ENCODE assay signal across 8 cellular contexts in the genomic region with DNA sequence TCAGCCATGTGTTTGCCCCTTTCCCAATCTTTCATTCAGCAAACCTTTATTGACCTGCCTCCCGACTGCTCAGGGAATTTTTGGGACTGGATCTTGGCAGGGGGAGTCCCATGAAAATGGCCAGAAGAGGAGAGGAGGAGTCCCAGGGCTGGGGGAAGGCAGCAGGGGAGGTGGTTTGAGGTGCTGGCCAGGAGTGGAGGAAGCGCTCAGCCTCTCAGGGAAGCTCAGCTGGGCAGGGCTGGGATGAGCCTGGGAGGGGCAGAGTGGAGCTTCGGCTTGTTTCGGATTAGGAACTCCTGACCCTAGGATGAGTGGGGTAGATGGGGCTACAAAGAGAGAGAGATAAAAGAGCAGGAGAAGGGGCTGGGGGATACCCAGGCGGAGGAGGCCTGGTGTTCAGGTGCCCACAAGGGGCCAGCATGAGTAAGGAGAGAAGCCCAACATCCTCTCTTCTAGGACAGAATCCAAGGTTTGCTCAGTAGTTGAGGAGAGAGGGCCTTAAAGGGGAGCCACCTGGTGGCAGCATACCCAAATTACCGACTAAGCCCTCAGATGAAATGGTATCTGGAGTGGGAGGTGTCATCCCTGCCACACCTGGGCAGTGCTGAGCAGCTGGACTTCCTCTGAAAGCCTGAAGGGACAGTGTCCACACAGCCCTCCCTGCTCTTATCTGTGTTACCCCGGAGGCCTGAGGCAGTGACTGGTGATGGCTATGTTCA.
DNase-seq lines count a peak whose midpoint lies in the region; ATAC-seq and TF ChIP-seq lines count a peak whose summit lies in the region.

No MANE protein-coding gene starts in this region.

- H3K9me3 Mint-ChIP-seq in brain (peaks cover 0 to 4% (median 2%) of the 10 kb centered on the region in 5 experiments), nephron progenitor cell (no peaks in the 10 kb centered on the region)

- DNase-seq in AG08395 (ENCODE audit: low spot score) = peak; percentile 44
- no peak for DNase-seq in GM12864 (ENCODE audit: low read depth)
- peak; percentile 7 for DNase-seq in NCI-H226
- DNase-seq in nephron progenitor cell = peak; percentile 37
- DNase-seq in sciatic nerve (ENCODE audit: low spot score) = no peak
- DNase-seq in sigmoid colon = no peak

- ATAC-seq in sciatic nerve = no peak
- ATAC-seq in HG03460 (IDR thresholded peaks at IDR 0.05; ENCODE audit: unreplicated experiment) = no peak

- 71 to 74% methylated on average over 7 of the region's 7 CpGs for WGBS in sigmoid colon, 2 donors

- no peak overlapping the region for H3K4me3 Mint-ChIP-seq in brain
- no peak overlapping the region for H3K4me3 Mint-ChIP-seq in nephron progenitor cell

- no peaks in the 10 kb centered on the region for H3K9me3 ChIP-seq in sigmoid colon

- intact Hi-C loops in sciatic nerve (cut with DNase I) = no loop called here
- intact Hi-C loops in sigmoid colon (cut with DNase I) = no loop called here

- H3K4me1 Mint-ChIP-seq in brain (peaks cover 45% of the 10 kb centered on the region), nephron progenitor cell (peaks cover 23% of the 10 kb centered on the region)

- H3K27ac ChIP-seq in sigmoid colon = no peak overlapping the region

- no peaks in the 10 kb centered on the region for H3K36me3 ChIP-seq in sigmoid colon

- H3K4me3 ChIP-seq in GM12864 (ENCODE audit: low read depth, low read length) = no peak overlapping the region
- H3K4me3 ChIP-seq in sigmoid colon = no peak overlapping the region

- H3K27ac Mint-ChIP-seq in brain = peak overlapping the region in 1 of 5 experiments; percentile 9
- H3K27ac Mint-ChIP-seq in nephron progenitor cell = no peak overlapping the region

- no peaks in the 10 kb centered on the region for H3K36me3 Mint-ChIP-seq in brain
- H3K36me3 Mint-ChIP-seq in nephron progenitor cell (ENCODE audit: low read depth) = no peaks in the 10 kb centered on the region

- H3K27me3 ChIP-seq in sigmoid colon = peaks cover 0 to 25% (median 4%) of the 10 kb centered on the region in 3 donors

- peaks cover 0 to 5% (median 4%) of the 10 kb centered on the region in 4 donors for H3K4me1 ChIP-seq in sigmoid colon

- H3K27me3 Mint-ChIP-seq in brain (peaks cover 8% of the 10 kb centered on the region), nephron progenitor cell (ENCODE audit: low read depth, poor library complexity) (peaks cover 88% of the 10 kb centered on the region)

- TF ChIP-seq CTCF in GM12864 (IDR thresholded peaks at IDR 0.05; ENCODE audit: low read depth, low read length, missing control alignments) = peak; percentile 67
- TF ChIP-seq CTCF in brain (conservative IDR thresholded peaks at IDR 0.05) = peak; percentile 21 to 60
- TF ChIP-seq CTCF in nephron progenitor cell (IDR thresholded peaks at IDR 0.05) = peak; percentile 47
- no peak for TF ChIP-seq CTCF in sigmoid colon (IDR thresholded peaks at IDR 0.05)

- no peak for TF ChIP-seq EP300 in sigmoid colon (IDR thresholded peaks at IDR 0.05)

- TF ChIP-seq POLR2A in sigmoid colon (IDR thresholded peaks at IDR 0.05) = no peak

Comparison
In these comparisons a context has a peak if more than half of its experiments do, and no peak if none do; other contexts are left out.
1. DNase-seq: peak in AG08395 (single experiment), NCI-H226 (single experiment) and nephron progenitor cell (single experiment); none in GM12864 (single experiment), sciatic nerve (single experiment) and sigmoid colon (single experiment).
2. CTCF ChIP-seq: peak in GM12864 (single experiment), brain (2 of 2) and nephron progenitor cell (single experiment); none in sigmoid colon (0 of 4).